8 cellular contexts compared by ENCODE assay signal in genomic region chr20:38962898-38963484, GRCh38. TPM values are rescaled to one million over a fixed set of nuclear protein-coding genes. Genes with fewer than 3 reads are reported as not detected.
DNase-seq lines count a peak whose midpoint lies in the region; ATAC-seq and TF ChIP-seq lines count a peak whose summit lies in the region.

No MANE protein-coding gene starts in this region.

- TF ChIP-seq EP300 in neural cell (conservative IDR thresholded peaks at IDR 0.05; ENCODE audit: poor library complexity, severe bottlenecking) = no peak

- intact Hi-C loops in colonic mucosa (cut with DNase I) = no loop called here

- peak overlapping the region; percentile 61 to 79; a peak in 3 of 4 replicates for H3K4me3 ChIP-seq in DND-41 (ENCODE audit: low read depth in 1 of 2, low read length in 2 of 2)
- H3K4me3 ChIP-seq in NT2/D1 (ENCODE audit: insufficient read length, low read depth) = peak overlapping the region; percentile 97
- peak overlapping the region; percentile 100 for H3K4me3 ChIP-seq in colonic mucosa
- H3K4me3 ChIP-seq in neural cell (ENCODE audit: low read length) = peak overlapping the region; percentile 95

- TF ChIP-seq RAD21 in neural cell (conservative IDR thresholded peaks at IDR 0.05) = no peak

- H3K27me3 ChIP-seq in DND-41 (ENCODE audit: insufficient read depth, low read length, poor library complexity) (no peaks in the 10 kb centered on the region), NT2/D1 (ENCODE audit: insufficient read depth, insufficient read length) (no peaks in the 10 kb centered on the region), colonic mucosa (no peaks in the 10 kb centered on the region), neural cell (ENCODE audit: insufficient read depth, low read depth, low read length) (no peaks in the 10 kb centered on the region)

- H4K20me1 ChIP-seq in DND-41 (ENCODE audit: insufficient read depth, low read length) = peaks cover 5% of the 10 kb centered on the region
- no peaks in the 10 kb centered on the region for H4K20me1 ChIP-seq in neural cell (ENCODE audit: insufficient read depth)

- H3K36me3 ChIP-seq in DND-41 (ENCODE audit: insufficient read depth, low read length) (peaks cover 19% of the 10 kb centered on the region), NT2/D1 (ENCODE audit: insufficient read depth, insufficient read length, low read length) (peaks cover 28% of the 10 kb centered on the region), colonic mucosa (no peaks in the 10 kb centered on the region), neural cell (ENCODE audit: insufficient read depth, low read length) (no peaks in the 10 kb centered on the region)

- ATAC-seq in DND-41 (ENCODE audit: insufficient read depth, low read depth) (no peak), HG03342 (IDR thresholded peaks at IDR 0.05; ENCODE audit: unreplicated experiment) (no peak), GM18870 (IDR thresholded peaks at IDR 0.05; ENCODE audit: unreplicated experiment) (no peak)

- H3K9ac ChIP-seq in DND-41 (ENCODE audit: low read depth, low read length) (peak overlapping the region; percentile 77), NT2/D1 (ENCODE audit: insufficient read length, low read depth) (peak overlapping the region; percentile 97), colonic mucosa (ENCODE audit: low read depth in 2 of 2, low read length in 2 of 2) (peak overlapping the region; percentile 81 to 89), neural cell (ENCODE audit: low read length) (peak overlapping the region; percentile 79)

- peak overlapping the region; percentile 79 for H3K27ac ChIP-seq in DND-41 (ENCODE audit: low read length)
- peak overlapping the region; percentile 94 for H3K27ac ChIP-seq in colonic mucosa
- H3K27ac ChIP-seq in neural cell (ENCODE audit: low read length) = peak overlapping the region; percentile 79

- no peaks in the 10 kb centered on the region for H3K9me3 ChIP-seq in DND-41 (ENCODE audit: insufficient read depth, low read length, severe bottlenecking)
- H3K9me3 ChIP-seq in NT2/D1 (ENCODE audit: insufficient read depth, low read length) = no peaks in the 10 kb centered on the region
- no peaks in the 10 kb centered on the region for H3K9me3 ChIP-seq in colonic mucosa
- H3K9me3 ChIP-seq in neural cell (ENCODE audit: low read length) = no peaks in the 10 kb centered on the region

- no peaks in the 10 kb centered on the region for H3F3A ChIP-seq in neural cell (ENCODE audit: insufficient read depth, low read length, poor library complexity, severe bottlenecking)

- no peaks in the 10 kb centered on the region for H3K9me2 ChIP-seq in neural cell (ENCODE audit: insufficient read depth, low read length)

- H3K4me1 ChIP-seq in DND-41 (ENCODE audit: insufficient read depth, low read length) (peaks cover 35% of the 10 kb centered on the region), NT2/D1 (ENCODE audit: insufficient read depth, insufficient read length) (no peaks in the 10 kb centered on the region), colonic mucosa (no peaks in the 10 kb centered on the region)

- H3K4me2 ChIP-seq in DND-41 (ENCODE audit: insufficient read depth, low read length) = peak overlapping the region; percentile 67
- peak overlapping the region; percentile 84 for H3K4me2 ChIP-seq in neural cell (ENCODE audit: low read length)

- TF ChIP-seq CTCF in DND-41 (IDR thresholded peaks at IDR 0.05; ENCODE audit: borderline replicate concordance, extremely low read depth, low read length, poor library complexity, severe bottlenecking) = peak; percentile 3
- no peak for TF ChIP-seq CTCF in colonic mucosa (IDR thresholded peaks at IDR 0.05)
- no peak for TF ChIP-seq CTCF in neural cell (IDR thresholded peaks at IDR 0.05; ENCODE audit: poor library complexity, severe bottlenecking)

- no peak for DNase-seq in DND-41
- DNase-seq in NT2/D1 (ENCODE audit: low read depth, low spot score) = no peak
- DNase-seq in colonic mucosa = no peak
- no peak for DNase-seq in NCI-H128 (lab: John Stamatoyannopoulos, UW; ENCODE audit: unreplicated experiment)
- DNase-seq in LoVo (ENCODE audit: low spot score) = no peak

- peaks cover 69% of the 10 kb centered on the region for H3K79me2 ChIP-seq in DND-41 (ENCODE audit: insufficient read depth, low read length)
- peaks cover 19% of the 10 kb centered on the region for H3K79me2 ChIP-seq in neural cell (replicated peaks; ENCODE audit: insufficient read depth, low read length)

- H2AFZ ChIP-seq in DND-41 (ENCODE audit: low read depth, low read length) = peak overlapping the region; percentile 84
- peak overlapping the region; percentile 92 for H2AFZ ChIP-seq in neural cell (ENCODE audit: low read depth, low read length)

TF ChIP-seq in neural cell, 6 proteins besides CTCF, POLR2A, EP300 and RAD21:
- TF ChIP-seq SMC3 (conservative IDR thresholded peaks at IDR 0.05; ENCODE audit: poor library complexity) (no peak), MXI1 (conservative IDR thresholded peaks at IDR 0.05; ENCODE audit: poor library complexity, severe bottlenecking) (no peak), POLR2AphosphoS5 (IDR thresholded peaks at IDR 0.05) (no peak), REST (IDR thresholded peaks at IDR 0.05; ENCODE audit: borderline replicate concordance) (no peak), TAF1 (IDR thresholded peaks at IDR 0.05; ENCODE audit: low read depth) (no peak), EZH2 (IDR thresholded peaks at IDR 0.05; ENCODE audit: borderline replicate concordance, insufficient read depth, low read length, poor library complexity, severe bottlenecking) (no peak)

RNA-seq across cellular contexts. Expression of gene DHX35, which starts 0.8 kb away (rescaled TPM):
- total RNA-seq in colonic mucosa = 10 to 100 TPM; 16.3 to 16.9 TPM
- 21.3 and 24.9 TPM in 2 replicates for polyA plus RNA-seq in neural cell
- polyA minus RNA-seq in neural cell = 30.4 and 36.5 TPM in 2 replicates

RNA-seq across cellular contexts. Expression of gene FAM83D, which starts 36.8 kb away (rescaled TPM):
- 10 to 100 TPM; 25.5 to 32.6 TPM for total RNA-seq in colonic mucosa
- 0.48 and 2.4 TPM in 2 replicates for polyA plus RNA-seq in neural cell
- polyA minus RNA-seq in neural cell = 1.3 and 1.5 TPM in 2 replicates
